ENCODE assay signal across 8 cellular contexts in the genomic region with DNA sequence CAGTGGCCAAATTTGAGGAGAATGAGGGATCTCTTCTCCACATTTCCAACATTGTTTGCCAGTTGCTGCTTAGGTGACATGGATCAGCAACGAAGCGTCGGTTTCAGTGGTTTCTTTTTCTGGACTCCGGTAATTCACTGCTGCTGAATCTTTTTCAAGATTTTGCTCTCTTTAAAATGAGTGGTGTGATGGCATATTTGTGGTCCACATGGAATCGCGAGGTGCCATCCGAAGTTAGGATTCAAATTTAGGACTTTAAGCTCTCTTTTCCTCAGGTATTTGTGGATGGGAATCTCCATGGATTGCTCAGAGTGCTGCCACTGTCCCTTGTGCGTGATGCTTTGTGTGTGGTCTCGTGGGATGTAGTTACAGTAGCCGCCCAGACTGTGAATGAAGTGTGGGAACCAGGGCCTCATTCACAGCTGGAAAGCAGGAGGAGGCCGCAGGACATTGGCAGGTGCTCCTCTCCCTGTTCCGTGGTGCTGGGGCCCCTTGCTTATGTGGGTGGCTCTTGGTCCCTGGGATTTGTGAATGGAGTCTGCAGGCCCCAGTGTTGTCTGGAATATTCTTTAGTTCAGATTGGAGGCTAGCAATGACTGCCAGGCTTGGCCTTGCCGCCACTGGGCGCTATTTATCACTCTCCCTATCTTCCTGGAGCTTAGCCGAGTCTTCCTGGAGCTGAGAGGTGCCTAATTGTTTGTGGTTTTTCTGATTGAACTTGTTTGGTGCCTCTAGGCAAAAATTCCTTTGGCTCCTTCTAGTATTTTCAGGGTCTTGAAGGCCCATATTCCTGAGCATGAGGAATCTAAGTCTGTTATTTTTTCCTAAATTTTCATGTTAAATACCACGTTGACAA. TPM values are rescaled to one million over a fixed set of nuclear protein-coding genes. Genes with fewer than 3 reads are reported as not detected.
DNase-seq lines count a peak whose midpoint lies in the region; FAIRE-seq and TF ChIP-seq lines count a peak whose summit lies in the region.

No MANE protein-coding gene starts in this region.

- peak overlapping the region; percentile 95 for H3K9ac ChIP-seq in SU-DHL-6 (ENCODE audit: low read length)
- peak overlapping the region; percentile 100 for H3K9ac ChIP-seq in neural progenitor cell

- peaks cover 29% of the 10 kb centered on the region for H3K4me1 ChIP-seq in neural progenitor cell

- H3K79me2 ChIP-seq in SU-DHL-6 (ENCODE audit: insufficient read depth, low read length): peaks cover 70% of the 10 kb centered on the region
- peaks cover 85% of the 10 kb centered on the region for H3K79me2 ChIP-seq in neural progenitor cell (ENCODE audit: low read depth)

- peak overlapping the region; percentile 99 for H3K27ac Mint-ChIP-seq in neural progenitor cell

- DNase-seq in BJ (ENCODE audit: low read depth) (no peak), GM12891 (ENCODE audit: insufficient read length, low spot score) (no peak), epithelial cell of esophagus (ENCODE audit: low read depth) (peak; percentile 49), neural progenitor cell (ENCODE audit: low spot score) (peak; percentile 52), activated gamma-delta T cell (lab: John Stamatoyannopoulos, UW) (no peak), mesenteric fat pad (ENCODE audit: low spot score) (no peak), cerebellar nuclear complex (lab: John Stamatoyannopoulos, UW) (no peak)

- no peaks in the 10 kb centered on the region for H3K9me3 Mint-ChIP-seq in neural progenitor cell

- H4K20me1 ChIP-seq in SU-DHL-6 (ENCODE audit: low read depth, low read length): peaks cover 21% of the 10 kb centered on the region
- peaks cover 55% of the 10 kb centered on the region for H4K20me1 ChIP-seq in neural progenitor cell (ENCODE audit: low read depth)

- POLR2A ChIA-PET in BJ (lab: Charles Lee): no interaction called here

- FAIRE-seq in GM12891 (lab: Jason Lieb, UNC): peak; percentile 56

- peaks cover 3% of the 10 kb centered on the region for H3K36me3 ChIP-seq in BJ (ENCODE audit: control insufficient read depth, insufficient read depth, low read length)
- peaks cover 14% of the 10 kb centered on the region for H3K36me3 ChIP-seq in SU-DHL-6 (ENCODE audit: low read length)
- peaks cover 8% of the 10 kb centered on the region for H3K36me3 ChIP-seq in neural progenitor cell

- CTCF ChIA-PET in BJ (lab: Yijun Ruan, JAX): interaction anchor here (0.8 to 1.4 kb wide), 6 partner anchors 9 to 83 kb away, joined by 3 to 6 read pairs (median 4); a partner anchor contains a TSS

- peak overlapping the region; percentile 88 for H3K27ac ChIP-seq in SU-DHL-6 (ENCODE audit: low read depth, low read length)
- H3K27ac ChIP-seq in neural progenitor cell: peak overlapping the region; percentile 100

- H3K9me2 ChIP-seq in SU-DHL-6 (replicated peaks; ENCODE audit: insufficient read depth, low read length): no peaks in the 10 kb centered on the region

- H3K4me3 ChIP-seq in BJ (ENCODE audit: low read depth, low read length): peak overlapping the region; percentile 53
- peak overlapping the region; percentile 96 for H3K4me3 ChIP-seq in SU-DHL-6 (ENCODE audit: insufficient read depth, low read length, poor library complexity, severe bottlenecking)
- H3K4me3 ChIP-seq in epithelial cell of esophagus (ENCODE audit: low read length): peak overlapping the region; percentile 90
- H3K4me3 ChIP-seq in neural progenitor cell: peak overlapping the region; percentile 79

- peaks cover 27% of the 10 kb centered on the region for H3K36me3 Mint-ChIP-seq in neural progenitor cell

- TF ChIP-seq CTCF in BJ (IDR thresholded peaks at IDR 0.05; ENCODE audit: insufficient read depth, low read depth, low read length) (0 out of 2 replicates have a peak, but pooled peaks have one; percentile 28), SU-DHL-6 (IDR thresholded peaks at IDR 0.05; ENCODE audit: insufficient read depth, low read length, poor library complexity, severe bottlenecking) (no peak), epithelial cell of esophagus (IDR thresholded peaks at IDR 0.05; ENCODE audit: insufficient read depth, low read depth, low read length, missing control alignments) (peak; percentile 36), neural progenitor cell (IDR thresholded peaks at IDR 0.05) (no peak)

- peak overlapping the region; percentile 98 for H3K4me3 Mint-ChIP-seq in neural progenitor cell

- no peak for TF ChIP-seq POLR2A in GM12891 (IDR thresholded peaks at IDR 0.05; ENCODE audit: low read depth, low read length)

- H3K27me3 ChIP-seq in BJ (ENCODE audit: control insufficient read depth, insufficient read depth, low read length) (no peaks in the 10 kb centered on the region), SU-DHL-6 (ENCODE audit: low read length) (no peaks in the 10 kb centered on the region), neural progenitor cell (no peaks in the 10 kb centered on the region)

- peaks cover 44% of the 10 kb centered on the region for H3F3A ChIP-seq in SU-DHL-6 (ENCODE audit: insufficient read depth)
- peaks cover 36% of the 10 kb centered on the region for H3F3A ChIP-seq in neural progenitor cell (ENCODE audit: low read depth)

- H3K4me2 ChIP-seq in SU-DHL-6 (ENCODE audit: low read depth, low read length, poor library complexity, severe bottlenecking): peak overlapping the region; percentile 91
- H3K4me2 ChIP-seq in neural progenitor cell: peak overlapping the region; percentile 88

- peaks cover 24% of the 10 kb centered on the region for H3K4me1 Mint-ChIP-seq in neural progenitor cell

- H3K9me3 ChIP-seq in SU-DHL-6 (ENCODE audit: insufficient read depth, low read length) (no peaks in the 10 kb centered on the region), neural progenitor cell (ENCODE audit: low read depth) (no peaks in the 10 kb centered on the region)

- H3K27me3 Mint-ChIP-seq in neural progenitor cell (ENCODE audit: insufficient read depth, low read depth): peaks cover 7% of the 10 kb centered on the region

- H2AFZ ChIP-seq in SU-DHL-6 (ENCODE audit: low read depth, low read length, severe bottlenecking) (no peak overlapping the region), neural progenitor cell (replicated peaks) (no peak overlapping the region)

TF ChIP-seq in GM12891, 5 proteins besides CTCF, POLR2A, EP300 and RAD21:
- TF ChIP-seq POLR2AphosphoS5 (IDR thresholded peaks at IDR 0.05; ENCODE audit: low read depth, low read length): no peak
- no peak for TF ChIP-seq TAF1 (IDR thresholded peaks at IDR 0.05; ENCODE audit: low read depth, low read length)

RNA-seq across cellular contexts. Expression of a gene that starts 1.5 kb away (rescaled TPM):
- 99.0 and 148 TPM in 2 replicates for polyA plus RNA-seq in BJ (2011; rRNA removed)
- polyA minus RNA-seq in BJ (2011; rRNA and poly(A)+ RNA removed): 74.9 and 75.6 TPM in 2 replicates
- polyA plus RNA-seq in GM12891 (2012; ENCODE audit: low read depth, missing spikeins): 154 TPM
- total RNA-seq in neural progenitor cell (ENCODE audit: low replicate concordance): 477 and 633 TPM in 2 replicates
- 212 TPM for total RNA-seq in mesenteric fat pad

RNA-seq across cellular contexts. Expression of a gene that starts 30.3 kb away (rescaled TPM):
- polyA plus RNA-seq in BJ (2011; rRNA removed): 78.0 and 114 TPM in 2 replicates
- 69.7 and 71.1 TPM in 2 replicates for polyA minus RNA-seq in BJ (2011; rRNA and poly(A)+ RNA removed)
- polyA plus RNA-seq in GM12891 (2012; ENCODE audit: low read depth, missing spikeins): 28.5 TPM
- total RNA-seq in neural progenitor cell (ENCODE audit: low replicate concordance): 45.6 and 81.8 TPM in 2 replicates
- 110 TPM for total RNA-seq in mesenteric fat pad

RNA-seq across cellular contexts. Expression of a gene that starts 45.6 kb away (rescaled TPM):
- polyA plus RNA-seq in BJ (2011; rRNA removed): 23.9 and 46.5 TPM in 2 replicates
- 9.1 and 11.2 TPM in 2 replicates for polyA minus RNA-seq in BJ (2011; rRNA and poly(A)+ RNA removed)
- 50.4 TPM for polyA plus RNA-seq in GM12891 (2012; ENCODE audit: low read depth, missing spikeins)
- 20.4 and 46.9 TPM in 2 replicates for total RNA-seq in neural progenitor cell (ENCODE audit: low replicate concordance)
- 45.9 TPM for total RNA-seq in mesenteric fat pad

Comparison
In these comparisons a context has a peak if more than half of its experiments do, and no peak if none do; other contexts are left out.
1. DNase-seq: peak in epithelial cell of esophagus (single experiment) and neural progenitor cell (single experiment); none in BJ (single experiment), GM12891 (single experiment), activated gamma-delta T cell (single experiment), mesenteric fat pad (single experiment) and cerebellar nuclear complex (0 of 2).
2. CTCF ChIP-seq: peak in BJ (single experiment) and epithelial cell of esophagus (single experiment); none in SU-DHL-6 (single experiment) and neural progenitor cell (single experiment).
3. Peak in every context shown above with its lines, with median percentiles within 50 percentile points of each other: H3K4me3 ChIP-seq.